7 cellular contexts compared by ENCODE assay signal in genomic region chr7:127348247-127348631, GRCh38. TPM values are rescaled to one million over a fixed set of nuclear protein-coding genes. Genes with fewer than 3 reads are reported as not detected.
DNase-seq lines count a peak whose midpoint lies in the region; ATAC-seq, FAIRE-seq and TF ChIP-seq lines count a peak whose summit lies in the region.

No MANE protein-coding gene starts in this region.

- FAIRE-seq in frontal cortex (lab: Jason Lieb, UNC): no peak

- ATAC-seq in GM19035 (IDR thresholded peaks at IDR 0.05; ENCODE audit: unreplicated experiment): no peak

- in situ Hi-C loops in HAP-1 (cut with MboI; ENCODE audit: low sequenced_read_pairs): no loop called here

- peak overlapping the region; percentile 84 for H3K4me2 ChIP-seq in skeletal muscle satellite cell (ENCODE audit: low read length)

- peak overlapping the region; percentile 15; the same call in 1 of the 2 replicates for H3K4me3 ChIP-seq in HAP-1
- H3K4me3 ChIP-seq in WERI-Rb-1 (ENCODE audit: low read depth, low read length): peak overlapping the region; percentile 38
- peak overlapping the region; percentile 41 for H3K4me3 ChIP-seq in fibroblast of mammary gland (ENCODE audit: control insufficient read depth, low read depth, low read length)
- H3K4me3 ChIP-seq in skeletal muscle satellite cell (ENCODE audit: low read length): peak overlapping the region; percentile 68

- H3K4me1 ChIP-seq in HAP-1: no peaks in the 10 kb centered on the region
- H3K4me1 ChIP-seq in skeletal muscle satellite cell (ENCODE audit: control insufficient read depth, insufficient read depth, low read length): no peaks in the 10 kb centered on the region

- H3K9me3 ChIP-seq in HAP-1 (no peaks in the 10 kb centered on the region), WERI-Rb-1 (ENCODE audit: severe bottlenecking) (peaks cover 3% of the 10 kb centered on the region), skeletal muscle satellite cell (replicated peaks; ENCODE audit: low read length) (no peaks in the 10 kb centered on the region)

- peak overlapping the region; percentile 53 for H3K9ac ChIP-seq in skeletal muscle satellite cell (ENCODE audit: low read depth, low read length)

- H3K27me3 ChIP-seq in HAP-1 (ENCODE audit: low read depth): no peaks in the 10 kb centered on the region
- no peaks in the 10 kb centered on the region for H3K27me3 ChIP-seq in WERI-Rb-1 (ENCODE audit: insufficient read depth, low read depth, severe bottlenecking)
- H3K27me3 ChIP-seq in skeletal muscle satellite cell (ENCODE audit: control insufficient read depth, insufficient read depth, low read length): no peaks in the 10 kb centered on the region

- H3K36me3 ChIP-seq in HAP-1 (replicated peaks) (no peaks in the 10 kb centered on the region), WERI-Rb-1 (no peaks in the 10 kb centered on the region), skeletal muscle satellite cell (ENCODE audit: insufficient read depth, low read length) (no peaks in the 10 kb centered on the region)

- DNase-seq in HAP-1 (ENCODE audit: low spot score in 2 of 2) (no peak), WERI-Rb-1 (no peak), fibroblast of mammary gland (ENCODE audit: low read depth) (no peak), frontal cortex (ENCODE audit: low spot score in 2 of 2) (no peak), activated gamma-delta T cell (lab: John Stamatoyannopoulos, UW) (no peak)

- H3K27ac ChIP-seq in WERI-Rb-1: no peak overlapping the region

- TF ChIP-seq CTCF in WERI-Rb-1 (IDR thresholded peaks at IDR 0.05; ENCODE audit: low read depth, low read length) (no peak), fibroblast of mammary gland (conservative IDR thresholded peaks at IDR 0.05; ENCODE audit: control insufficient read depth, insufficient read depth, low read depth, low read length) (no peak)

RNA-seq across cellular contexts. Expression of gene ZNF800, which starts 44.3 kb away (rescaled TPM):
- total RNA-seq in skeletal muscle satellite cell (2012; rRNA removed): 21.4 and 22.8 TPM in 2 replicates
- total RNA-seq in frontal cortex: 61.6 TPM

Comparison
In these comparisons a context has a peak if more than half of its experiments do, and no peak if none do; other contexts are left out.
1. H3K4me3 ChIP-seq: peak in every context shown above with its lines; median percentile 68 in skeletal muscle satellite cell; 41 in fibroblast of mammary gland; 38 in WERI-Rb-1; 15 in HAP-1.